Comparison of ENCODE assay signal across 10 cellular contexts in genomic region chr11:72617080-72617744, GRCh38. TPM values are rescaled to one million over a fixed set of nuclear protein-coding genes. Genes with fewer than 3 reads are reported as not detected.
DNase-seq lines count a peak whose midpoint lies in the region; ATAC-seq and TF ChIP-seq lines count a peak whose summit lies in the region.
"Had no signal": no experiment of that assay in that cellular context is flagged by ENCODE, and none has a peak within 500 bp of the region (broad histone marks: within the 10 kb centered on the region; RNA-seq: fewer than 3 reads in every experiment).

No MANE protein-coding gene starts in this region.

- no peaks in the 10 kb centered on the region for H3K9me2 ChIP-seq in SK-N-SH

- no peak for TF ChIP-seq RAD21 in SK-N-SH (IDR thresholded peaks at IDR 0.05; ENCODE audit: low read length)

- no peak for TF ChIP-seq CTCF in AG10803 (conservative IDR thresholded peaks at IDR 0.05; ENCODE audit: low read length)
- TF ChIP-seq CTCF in SK-N-SH (IDR thresholded peaks at IDR 0.05) = no peak
- TF ChIP-seq CTCF in glutamatergic neuron (IDR thresholded peaks at IDR 0.05; ENCODE audit: partially characterized antibody, unreplicated experiment) = no peak
- TF ChIP-seq CTCF in osteoblast (IDR thresholded peaks at IDR 0.05; ENCODE audit: extremely low read depth, low read depth, low read length) = no peak
- TF ChIP-seq CTCF in Calu3 (IDR thresholded peaks at IDR 0.05; ENCODE audit: unreplicated experiment) = no peak

- peak; percentile 31 for DNase-seq in AG10803 (ENCODE audit: low read depth)
- peak; percentile 59 for DNase-seq in SK-N-SH
- DNase-seq in glutamatergic neuron = peak; percentile 57
- peak; percentile 92 for DNase-seq in osteoblast (ENCODE audit: insufficient read length, low spot score, missing footprints)
- no peak for DNase-seq in SHP77 treated with DMSO at 0.1 percent for 48 hours (lab: John Stamatoyannopoulos, UW)
- DNase-seq in Calu3 = no peak
- no peak for DNase-seq in G401 (ENCODE audit: low spot score)
- DNase-seq: activated T-cell treated with anti-CD3 and anti-CD28 coated beads, Interleukin-2, amount 50 U/mL, for 24 hours; T-helper 17 cell had no signal

- H3K27me3 Mint-ChIP-seq in glutamatergic neuron (ENCODE audit: unreplicated experiment) = peaks cover 5% of the 10 kb centered on the region
- H3K27me3 Mint-ChIP-seq in Calu3 (ENCODE audit: unreplicated experiment) = peaks cover 97% of the 10 kb centered on the region

- H3K4me1 Mint-ChIP-seq in glutamatergic neuron (ENCODE audit: low read depth, unreplicated experiment) (peaks cover 14% of the 10 kb centered on the region), Calu3 (ENCODE audit: low read depth, unreplicated experiment) (no peaks in the 10 kb centered on the region)

- POLR2A ChIA-PET in SK-N-SH (lab: Yijun Ruan, JAX) = interaction anchor here (1.0 kb wide), 1 partner anchor 26 kb away, joined by 4 read pairs; no protein-coding TSS in a partner anchor

- no peak overlapping the region for H3K4me3 ChIP-seq in AG10803 (ENCODE audit: low read length)
- H3K4me3 ChIP-seq in SK-N-SH (ENCODE audit: low read depth in 2 of 2, low read length in 1 of 2) = no peak overlapping the region
- no peak overlapping the region for H3K4me3 ChIP-seq in osteoblast (ENCODE audit: insufficient read depth, low read length)

- H3K4me3 Mint-ChIP-seq in glutamatergic neuron (ENCODE audit: unreplicated experiment) (peak overlapping the region; percentile 37), Calu3 (ENCODE audit: low read depth, unreplicated experiment) (no peak overlapping the region)
- H3K4me3 Mint-ChIP-seq: activated T-cell treated with anti-CD3 and anti-CD28 coated beads, Interleukin-2, amount 50 U/mL, for 24 hours; T-helper 17 cell had no signal

- no TSS peak for BruUV-seq in Calu3 (replicated peaks; lab: Mats Ljungman, UMichigan)

- TF ChIP-seq EP300 in SK-N-SH (IDR thresholded peaks at IDR 0.05; ENCODE audit: borderline replicate concordance in 1 of 2, low read depth in 1 of 2, low read length in 1 of 2) = no peak

- H3K9me3 ChIP-seq in SK-N-SH = no peaks in the 10 kb centered on the region
- no peaks in the 10 kb centered on the region for H3K9me3 ChIP-seq in osteoblast (ENCODE audit: low read depth, low read length)

- H3K79me2 ChIP-seq in SK-N-SH (ENCODE audit: insufficient read depth) = no peaks in the 10 kb centered on the region
- no peaks in the 10 kb centered on the region for H3K79me2 ChIP-seq in osteoblast (ENCODE audit: insufficient read depth, low read length)

- H3K27me3 ChIP-seq in SK-N-SH (ENCODE audit: insufficient read depth) = peaks cover 13% of the 10 kb centered on the region; the same call in 1 of the 2 replicates
- H3K27me3 ChIP-seq in osteoblast (ENCODE audit: insufficient read depth, low read length) = peaks cover 40% of the 10 kb centered on the region

- WGBS in SK-N-SH (ENCODE audit: low lambda C conversion rate) = 43% methylated on average over 8 of the region's 11 CpGs

- H3K36me3 Mint-ChIP-seq in glutamatergic neuron (ENCODE audit: unreplicated experiment) = no peaks in the 10 kb centered on the region
- no peaks in the 10 kb centered on the region for H3K36me3 Mint-ChIP-seq in Calu3 (ENCODE audit: insufficient read depth, unreplicated experiment)

- H3K4me1 ChIP-seq in SK-N-SH (ENCODE audit: control insufficient read depth in 1 of 2, insufficient read depth in 2 of 2, low read depth in 1 of 2, low read length in 1 of 2) = peaks cover 0 to 52% of the 10 kb centered on the region in 2 experiments; a peak in 1 of 4 replicates
- no peaks in the 10 kb centered on the region for H3K4me1 ChIP-seq in osteoblast (ENCODE audit: insufficient read depth, low read length)

- intact Hi-C loops in Calu3 (cut with micrococcal nuclease; ENCODE audit: unreplicated experiment) = no loop called here

- CTCF ChIA-PET in SK-N-SH (lab: Yijun Ruan, JAX) (interaction anchor here (1.0 to 1.6 kb wide), 4 partner anchors 8 to 146 kb away, joined by 3 to 6 read pairs (median 4); no protein-coding TSS in a partner anchor), Calu3 (lab: Charles Lee) (no interaction called here)

- H3F3A ChIP-seq in SK-N-SH (replicated peaks; ENCODE audit: insufficient read depth) = no peaks in the 10 kb centered on the region

- in situ Hi-C loops in G401 (cut with HindIII; ENCODE audit: low sequenced_read_pairs) = no loop called here

- no peak overlapping the region for H3K27ac ChIP-seq in SK-N-SH (ENCODE audit: low read depth in 2 of 2, low read length in 1 of 2)
- H3K27ac ChIP-seq in osteoblast (ENCODE audit: low read depth, low read length) = no peak overlapping the region

- H3K27ac Mint-ChIP-seq in glutamatergic neuron (ENCODE audit: unreplicated experiment) (peak overlapping the region; percentile 50), Calu3 (ENCODE audit: unreplicated experiment) (no peak overlapping the region)
- H3K27ac Mint-ChIP-seq: activated T-cell treated with anti-CD3 and anti-CD28 coated beads, Interleukin-2, amount 50 U/mL, for 24 hours had no signal

- no peak overlapping the region for H3K9ac ChIP-seq in SK-N-SH

- H3K9me3 Mint-ChIP-seq in glutamatergic neuron (ENCODE audit: unreplicated experiment) = peaks cover 8% of the 10 kb centered on the region
- H3K9me3 Mint-ChIP-seq in Calu3 (ENCODE audit: low read depth, unreplicated experiment) = no peaks in the 10 kb centered on the region
- H3K9me3 Mint-ChIP-seq: activated T-cell treated with anti-CD3 and anti-CD28 coated beads, Interleukin-2, amount 50 U/mL, for 24 hours had no signal

- H3K36me3 ChIP-seq in SK-N-SH (replicated peaks in 1 of 2; ENCODE audit: control insufficient read depth in 1 of 2, insufficient read depth in 2 of 2, low read length in 1 of 2) = no peaks in the 10 kb centered on the region
- no peaks in the 10 kb centered on the region for H3K36me3 ChIP-seq in osteoblast (ENCODE audit: insufficient read depth, low read length)

- H4K20me1 ChIP-seq in SK-N-SH (ENCODE audit: insufficient read depth) = no peaks in the 10 kb centered on the region
- H4K20me1 ChIP-seq in osteoblast (ENCODE audit: insufficient read depth, low read length) = no peaks in the 10 kb centered on the region

- H3K4me2 ChIP-seq in SK-N-SH = no peak overlapping the region
- no peak overlapping the region for H3K4me2 ChIP-seq in osteoblast (ENCODE audit: insufficient read depth, low read length)

- H2AFZ ChIP-seq in SK-N-SH (ENCODE audit: low read depth) (no peak overlapping the region), osteoblast (ENCODE audit: low read length) (no peak overlapping the region)

- ATAC-seq in HG03159 (IDR thresholded peaks at IDR 0.05; ENCODE audit: unreplicated experiment) = no peak
- ATAC-seq: T-helper 17 cell had no signal

TF ChIP-seq in SK-N-SH, 30 proteins besides CTCF, POLR2A, EP300 and RAD21 (continues in another document):
- TF ChIP-seq USF1 (IDR thresholded peaks at IDR 0.05; ENCODE audit: borderline replicate concordance, low read depth) = no peak
- TF ChIP-seq RCOR1 (IDR thresholded peaks at IDR 0.05; ENCODE audit: low read length) = no peak
- TF ChIP-seq, protein P1, sequence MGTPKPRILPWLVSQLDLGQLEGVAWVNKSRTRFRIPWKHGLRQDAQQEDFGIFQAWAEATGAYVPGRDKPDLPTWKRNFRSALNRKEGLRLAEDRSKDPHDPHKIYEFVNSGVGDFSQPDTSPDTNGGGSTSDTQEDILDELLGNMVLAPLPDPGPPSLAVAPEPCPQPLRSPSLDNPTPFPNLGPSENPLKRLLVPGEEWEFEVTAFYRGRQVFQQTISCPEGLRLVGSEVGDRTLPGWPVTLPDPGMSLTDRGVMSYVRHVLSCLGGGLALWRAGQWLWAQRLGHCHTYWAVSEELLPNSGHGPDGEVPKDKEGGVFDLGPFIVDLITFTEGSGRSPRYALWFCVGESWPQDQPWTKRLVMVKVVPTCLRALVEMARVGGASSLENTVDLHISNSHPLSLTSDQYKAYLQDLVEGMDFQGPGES (IDR thresholded peaks at IDR 0.05; ENCODE audit: low read depth, low read length) = no peak
- TF ChIP-seq FOSL2 (IDR thresholded peaks at IDR 0.05; ENCODE audit: borderline replicate concordance, low read depth) = no peak
- no peak for TF ChIP-seq JUND (IDR thresholded peaks at IDR 0.05)
- TF ChIP-seq ELF1 (IDR thresholded peaks at IDR 0.05) = no peak
- TF ChIP-seq REST (IDR thresholded peaks at IDR 0.05; ENCODE audit: low read depth, low read length) = no peak

RNA-seq across cellular contexts. Expression of gene PDE2A, which starts 57.0 kb away (rescaled TPM):
- polyA plus RNA-seq in SK-N-SH (2012; rRNA removed) = 0.32 and 0.43 TPM in 2 replicates
- 0.15 and 0.60 TPM in 2 replicates for polyA plus RNA-seq in SK-N-SH (2012; cell fraction: cytosol; rRNA removed)
- 0.85 and 1.0 TPM in 2 replicates for polyA plus RNA-seq in SK-N-SH (2012; cell fraction: nucleus; rRNA removed)
- total RNA-seq in glutamatergic neuron (ENCODE audit: unreplicated experiment) = 16.9 TPM
- total RNA-seq in osteoblast = 0.36 and 0.59 TPM in 2 replicates
- total RNA-seq in Calu3 (2022) = 1.1 and 4.3 TPM in 2 replicates
- not detected in 2 replicates for total RNA-seq in G401 (2014; rRNA removed; shearing (Covaris generic))

Comparison
In these comparisons a context has a peak if more than half of its experiments do, and no peak if none do; other contexts are left out.
1. DNase-seq: peak in AG10803 (single experiment), SK-N-SH (single experiment), glutamatergic neuron (single experiment) and osteoblast (single experiment); none in SHP77 treated with DMSO at 0.1 percent for 48 hours (single experiment), Calu3 (single experiment) and G401 (single experiment).